In genomic region chr1:85061711-85062424, GRCh38 we compare ENCODE assay signal across 1 cellular context.
TF ChIP-seq lines count a peak whose summit lies in the region.

No MANE protein-coding gene starts in this region.

TF ChIP-seq in HepG2, 621 proteins besides CTCF, POLR2A, EP300 and RAD21 (continued from another document):
- no peak for TF ChIP-seq NFAT5 (CRISPR knock-in tag; IDR thresholded peaks at IDR 0.05)
- no peak for TF ChIP-seq RARG (CRISPR knock-in tag; IDR thresholded peaks at IDR 0.05; ENCODE audit: low read depth)
- TF ChIP-seq MIER3 (CRISPR knock-in tag; IDR thresholded peaks at IDR 0.05; ENCODE audit: borderline replicate concordance) = no peak
- TF ChIP-seq RFX1 (IDR thresholded peaks at IDR 0.05) = peak; percentile 23; the same call in 1 of the 2 replicates
- TF ChIP-seq CREB3 (CRISPR knock-in tag; IDR thresholded peaks at IDR 0.05) = no peak
- TF ChIP-seq HIVEP1 (CRISPR knock-in tag; IDR thresholded peaks at IDR 0.05) = no peak
- peak; percentile 52; the same call in 1 of the 2 replicates for TF ChIP-seq CREM (IDR thresholded peaks at IDR 0.05)
- no peak for TF ChIP-seq CREM (CRISPR knock-in tag; IDR thresholded peaks at IDR 0.05)
- TF ChIP-seq RFX5 (IDR thresholded peaks at IDR 0.05; ENCODE audit: low read depth, low read length) = peak; percentile 52; the same call in 1 of the 2 replicates
- TF ChIP-seq HINFP (CRISPR knock-in tag; IDR thresholded peaks at IDR 0.05; ENCODE audit: low read depth) = no peak
- TF ChIP-seq PBX2 (CRISPR knock-in tag; IDR thresholded peaks at IDR 0.05) = peak; percentile 77
- TF ChIP-seq BATF2 (CRISPR knock-in tag; IDR thresholded peaks at IDR 0.05) = no peak
- TF ChIP-seq PAXIP1 (CRISPR knock-in tag; conservative IDR thresholded peaks at IDR 0.05) = no peak
- peak; percentile 74 for TF ChIP-seq NFYB (CRISPR knock-in tag; IDR thresholded peaks at IDR 0.05)
- TF ChIP-seq ZNF572 (CRISPR knock-in tag; IDR thresholded peaks at IDR 0.05) = no peak
- TF ChIP-seq ZNF431 (CRISPR knock-in tag; IDR thresholded peaks at IDR 0.05; ENCODE audit: borderline replicate concordance, low read depth) = no peak
- peak; percentile 77 for TF ChIP-seq NFYC (CRISPR knock-in tag; IDR thresholded peaks at IDR 0.05)
- no peak for TF ChIP-seq ZNF747 (CRISPR knock-in tag; IDR thresholded peaks at IDR 0.05; ENCODE audit: borderline replicate concordance)
- no peak for TF ChIP-seq ZNF253 (CRISPR knock-in tag; IDR thresholded peaks at IDR 0.05; ENCODE audit: borderline replicate concordance)
- peak; percentile 97 for TF ChIP-seq CREB1 (IDR thresholded peaks at IDR 0.05)
- peak; percentile 75 for TF ChIP-seq CREB1 (CRISPR knock-in tag; IDR thresholded peaks at IDR 0.05)
- TF ChIP-seq ZNF704 (CRISPR knock-in tag; IDR thresholded peaks at IDR 0.05; ENCODE audit: borderline replicate concordance) = no peak
- TF ChIP-seq ZNF598 (CRISPR knock-in tag; IDR thresholded peaks at IDR 0.05; ENCODE audit: borderline replicate concordance) = no peak
- TF ChIP-seq DR1 (CRISPR knock-in tag; IDR thresholded peaks at IDR 0.05) = no peak
- TF ChIP-seq MXI1 (IDR thresholded peaks at IDR 0.05; ENCODE audit: borderline replicate concordance, low read depth, low read length) = no peak
- TF ChIP-seq ISX (CRISPR knock-in tag; conservative IDR thresholded peaks at IDR 0.05) = no peak
- TF ChIP-seq SNAPC4 (CRISPR knock-in tag; IDR thresholded peaks at IDR 0.05) = no peak
- no peak for TF ChIP-seq TERF1 (CRISPR knock-in tag; IDR thresholded peaks at IDR 0.05)
- TF ChIP-seq ATF7 (IDR thresholded peaks at IDR 0.05) = peak; percentile 79
- no peak for TF ChIP-seq ATF7 (CRISPR knock-in tag; IDR thresholded peaks at IDR 0.05)
- no peak for TF ChIP-seq NR2F2 (IDR thresholded peaks at IDR 0.05; ENCODE audit: borderline replicate concordance, low read depth)
